In genomic region chr19:31351212-31352193, GRCh38 we compare ENCODE assay signal across 8 cellular contexts. TPM values are rescaled to one million over a fixed set of nuclear protein-coding genes. Genes with fewer than 3 reads are reported as not detected.
A peak's percentile ranks its signal among the peaks of the same experiment; 100 is the strongest.
DNase-seq lines count a peak whose midpoint lies in the region; ATAC-seq and TF ChIP-seq lines count a peak whose summit lies in the region.

No MANE protein-coding gene starts in this region.

- H3K4me1 ChIP-seq in mammary epithelial cell (ENCODE audit: insufficient read depth, low read length): peaks cover 20% of the 10 kb centered on the region
- peaks cover 0 to 31% (median 22%) of the 10 kb centered on the region in 5 donors for H3K4me1 ChIP-seq in subcutaneous abdominal adipose tissue (ENCODE audit: control insufficient read depth in 5 of 5, insufficient read depth in 5 of 5, low read length in 5 of 5)

- TF ChIP-seq CTCF in AG04449 (IDR thresholded peaks at IDR 0.05; ENCODE audit: insufficient read depth, low read length, missing control alignments) (no peak), mammary epithelial cell (conservative IDR thresholded peaks at IDR 0.05 in 1 of 2, IDR thresholded peaks at IDR 0.05 in 1 of 2; ENCODE audit: extremely low read depth in 1 of 2, insufficient read depth in 1 of 2, low read depth in 1 of 2, low read length in 2 of 2) (peak in 1 of 2 donors; percentile 1)

- H3K9ac ChIP-seq in mammary epithelial cell (ENCODE audit: insufficient read depth, low read length) (peak overlapping the region; percentile 22), subcutaneous abdominal adipose tissue (ENCODE audit: low read length in 5 of 5) (peak overlapping the region in 4 of 5 donors; percentile 56 to 73 (median 66))

- no peaks in the 10 kb centered on the region for H3K9me3 ChIP-seq in mammary epithelial cell (replicated peaks; ENCODE audit: insufficient read depth, low read length)
- no peaks in the 10 kb centered on the region for H3K9me3 ChIP-seq in subcutaneous abdominal adipose tissue (ENCODE audit: control insufficient read depth in 5 of 5, low read length in 5 of 5)

- 63% methylated on average over 29 of the region's 99 CpGs for WGBS in mammary epithelial cell (ENCODE audit: low coverage, missing lambda C conversion rate)

- CTCF ChIA-PET in AG04449 (lab: Yijun Ruan, JAX) (interaction anchor here (1.1 kb wide), 1 partner anchor 13 kb away, joined by 3 read pairs; no protein-coding TSS in a partner anchor), mammary epithelial cell (lab: Charles Lee; ENCODE audit: low non-redundant PET) (no interaction called here)

- DNase-seq in AG04449 (ENCODE audit: low read depth, low spot score): no peak
- DNase-seq in HS-27A (ENCODE audit: low read depth): peak; percentile 11
- peak; percentile 66 for DNase-seq in mammary epithelial cell
- peak; percentile 59 for DNase-seq in kidney tubule cell (ENCODE audit: low spot score)
- DNase-seq in OCI-M1 (lab: John Stamatoyannopoulos, UW): no peak
- no peak for DNase-seq in cerebellar nuclear complex (lab: John Stamatoyannopoulos, UW)

- dilution Hi-C loops in mammary epithelial cell (cut with HindIII; ENCODE audit: low sequenced_read_pairs): loop anchor here (10.0 kb wide), 1 partner anchor 77 kb away; no protein-coding TSS in a partner anchor

- H3K36me3 ChIP-seq in mammary epithelial cell (ENCODE audit: insufficient read depth, low read length) (no peaks in the 10 kb centered on the region), subcutaneous abdominal adipose tissue (ENCODE audit: control insufficient read depth in 5 of 5, insufficient read depth in 5 of 5, low read length in 5 of 5) (no peaks in the 10 kb centered on the region)

- BruUV-seq in mammary epithelial cell (replicated peaks; lab: Mats Ljungman, UMichigan): no TSS peak

- H2AFZ ChIP-seq in mammary epithelial cell (ENCODE audit: low read depth, low read length): peak overlapping the region; percentile 65

- no peaks in the 10 kb centered on the region for H4K20me1 ChIP-seq in mammary epithelial cell (ENCODE audit: insufficient read depth, low read length)

- peaks cover 37% of the 10 kb centered on the region for H3K79me2 ChIP-seq in mammary epithelial cell (ENCODE audit: insufficient read depth, low read length)

- in situ Hi-C loops in mammary epithelial cell (cut with MboI; ENCODE audit: low sequenced_read_pairs in 2 of 2): no loop called here

- H3K4me3 ChIP-seq in AG04449 (ENCODE audit: low read depth, low read length) (peak overlapping the region; percentile 72), mammary epithelial cell (replicated peaks in 1 of 3; ENCODE audit: insufficient read depth in 1 of 3, low read depth in 2 of 3, low read length in 3 of 3) (peak overlapping the region; percentile 72 to 75 (median 73)), subcutaneous abdominal adipose tissue (ENCODE audit: low read depth in 1 of 5, low read length in 5 of 5) (peak overlapping the region; percentile 67 to 84 (median 79))

- H3K27ac ChIP-seq in mammary epithelial cell (ENCODE audit: insufficient read depth, low read depth, low read length): peak overlapping the region; percentile 20
- H3K27ac ChIP-seq in subcutaneous abdominal adipose tissue (ENCODE audit: low read depth, low read length): no peak overlapping the region

- POLR2A ChIA-PET in AG04449 (lab: Yijun Ruan, JAX): interaction anchor here (1.4 kb wide), 1 partner anchor 27 kb away, joined by 4 read pairs; no protein-coding TSS in a partner anchor

- H3K4me2 ChIP-seq in mammary epithelial cell (ENCODE audit: insufficient read depth, low read depth, low read length): peak overlapping the region; percentile 90

- ATAC-seq in GM21528 (IDR thresholded peaks at IDR 0.05; ENCODE audit: low FRiP score, unreplicated experiment): no peak

- H3K27me3 ChIP-seq in mammary epithelial cell (ENCODE audit: insufficient read depth, low read length) (no peaks in the 10 kb centered on the region), subcutaneous abdominal adipose tissue (ENCODE audit: control insufficient read depth in 5 of 5, insufficient read depth in 4 of 5, low read length in 5 of 5) (peaks cover 7 to 35% (median 18%) of the 10 kb centered on the region in 5 donors)

- intact Hi-C loops in mammary epithelial cell (cut with micrococcal nuclease): loop anchor here (5.0 to 10.0 kb wide), 4 partner anchors 97 to 667 kb away; no protein-coding TSS in a partner anchor

RNA-seq across cellular contexts. Expression of gene TSHZ3, which starts 2.3 kb away (rescaled TPM):
- total RNA-seq in mammary epithelial cell: 10 to 100 TPM; 10.3 to 11.3 TPM
- 4.1 TPM for polyA plus RNA-seq in mammary epithelial cell
- polyA minus RNA-seq in mammary epithelial cell: 9.8 TPM

Comparison
In these comparisons a context has a peak if more than half of its experiments do, and no peak if none do; other contexts are left out.
1. DNase-seq: peak in HS-27A (single experiment), mammary epithelial cell (single experiment) and kidney tubule cell (single experiment); none in AG04449 (single experiment), OCI-M1 (single experiment) and cerebellar nuclear complex (0 of 2).
2. Peak in every context shown above with its lines, with median percentiles within 50 percentile points of each other: H3K4me3 ChIP-seq.